7 cellular contexts compared by ENCODE assay signal in genomic region chr7:74656421-74656910, GRCh38. TPM values are rescaled to one million over a fixed set of nuclear protein-coding genes. Genes with fewer than 3 reads are reported as not detected.
DNase-seq lines count a peak whose midpoint lies in the region; ATAC-seq and FAIRE-seq lines count a peak whose summit lies in the region.

No MANE protein-coding gene starts in this region.

- H3K27me3 ChIP-seq in endocrine pancreas (ENCODE audit: control insufficient read depth, insufficient read depth, low read length) (no peaks in the 10 kb centered on the region), mononuclear cell (ENCODE audit: insufficient read depth, low read length) (no peaks in the 10 kb centered on the region)

- no peaks in the 10 kb centered on the region for H3K36me3 ChIP-seq in endocrine pancreas (ENCODE audit: control insufficient read depth, insufficient read depth, low read length)

- ATAC-seq in HG02610 (IDR thresholded peaks at IDR 0.05; ENCODE audit: unreplicated experiment), result no peak

- DNase-seq in GM18507 (ENCODE audit: extremely low spot score, insufficient read length, low read depth) (no peak), NCI-H510A (lab: John Stamatoyannopoulos, UW) (peak; percentile 21)
- DNase-seq in activated CD8-positive, alpha-beta memory T cell treated with anti-CD3 and anti-CD28 coated beads for 4 hours (ENCODE audit: low read depth in 2 of 2), result peak; percentile 26 to 46
- DNase-seq in stimulated activated CD8-positive, alpha-beta memory T cell treated with anti-CD3 and anti-CD28 coated beads, Interleukin-4, amount 100 ng/mL, for 4 hours (ENCODE audit: low read depth in 2 of 2, low spot score in 1 of 2), result peak; percentile 17 to 38

- peak; percentile 38 for FAIRE-seq in GM18507 (lab: Jason Lieb, UNC)

- H3K4me1 ChIP-seq in endocrine pancreas (ENCODE audit: control insufficient read depth, insufficient read depth, low read length) (no peaks in the 10 kb centered on the region), mononuclear cell (ENCODE audit: insufficient read depth, low read length) (peaks cover 47% of the 10 kb centered on the region)

- H3K9ac ChIP-seq in endocrine pancreas (ENCODE audit: control insufficient read depth, insufficient read depth, low read length), result peak overlapping the region; percentile 73

- H3K4me3 ChIP-seq in endocrine pancreas (ENCODE audit: control insufficient read depth, insufficient read depth, low read length) (peak overlapping the region; percentile 90), mononuclear cell (ENCODE audit: low read length) (peak overlapping the region; percentile 90)

- H3K9me3 ChIP-seq in endocrine pancreas (ENCODE audit: control insufficient read depth, low read length) (no peaks in the 10 kb centered on the region), mononuclear cell (ENCODE audit: low read depth, low read length) (no peaks in the 10 kb centered on the region)

RNA-seq across cellular contexts. Expression of gene GTF2I, which starts 1.1 kb away (rescaled TPM):
- total RNA-seq in mononuclear cell, result 113 TPM
